In genomic region chr1:212285685-212286436, GRCh38 we compare ENCODE assay signal across 8 cellular contexts. TPM values are rescaled to one million over a fixed set of nuclear protein-coding genes. Genes with fewer than 3 reads are reported as not detected.
DNase-seq lines count a peak whose midpoint lies in the region; ATAC-seq lines count a peak whose summit lies in the region.

No MANE protein-coding gene starts in this region.

- H3K27me3 ChIP-seq in endocrine pancreas (ENCODE audit: control insufficient read depth, insufficient read depth, low read length): no peaks in the 10 kb centered on the region

- H3K9me3 ChIP-seq in endocrine pancreas (ENCODE audit: control insufficient read depth, low read length): no peaks in the 10 kb centered on the region

- H3K36me3 ChIP-seq in endocrine pancreas (ENCODE audit: control insufficient read depth, insufficient read depth, low read length): no peaks in the 10 kb centered on the region

- H3K4me3 ChIP-seq in endocrine pancreas (ENCODE audit: control insufficient read depth, insufficient read depth, low read length): peak overlapping the region; percentile 94

- DNase-seq in ACHN (peak; percentile 62), NCI-H510A (lab: John Stamatoyannopoulos, UW) (peak; percentile 54), mucosa of gallbladder (ENCODE audit: low spot score) (peak; percentile 58)
- peak; percentile 89 for DNase-seq in activated CD8-positive, alpha-beta memory T cell treated with anti-CD3 and anti-CD28 coated beads for 24 hours
- peak; percentile 39 to 46 for DNase-seq in stimulated activated CD8-positive, alpha-beta memory T cell treated with anti-CD3 and anti-CD28 coated beads, Interleukin-7, amount 100 ng/mL, for 1 hour (ENCODE audit: low read depth in 2 of 2)

- H3K4me1 ChIP-seq in endocrine pancreas (ENCODE audit: control insufficient read depth, insufficient read depth, low read length): peaks cover 4% of the 10 kb centered on the region

- ATAC-seq in GM18858 (IDR thresholded peaks at IDR 0.05; ENCODE audit: unreplicated experiment): peak; percentile 0
- peak; percentile 12 for ATAC-seq in HG03066 (IDR thresholded peaks at IDR 0.05; ENCODE audit: low read depth, unreplicated experiment)

- in situ Hi-C loops in ACHN (cut with HindIII; ENCODE audit: low pct_ligation_motif_present, low pct_unique_long_range_greater_than_20kb, low sequenced_read_pairs): no loop called here

- H3K9ac ChIP-seq in endocrine pancreas (ENCODE audit: control insufficient read depth, insufficient read depth, low read length): peak overlapping the region; percentile 100

RNA-seq across cellular contexts. Expression of gene PPP2R5A, which starts 0.7 kb away (rescaled TPM):
- total RNA-seq in mucosa of gallbladder: 53.3 TPM

Comparison
In these comparisons a context has a peak if more than half of its experiments do, and no peak if none do; other contexts are left out.
1. Peak in every context shown above with its lines: DNase-seq, ATAC-seq and H3K4me3 ChIP-seq.